In the genomic region with DNA sequence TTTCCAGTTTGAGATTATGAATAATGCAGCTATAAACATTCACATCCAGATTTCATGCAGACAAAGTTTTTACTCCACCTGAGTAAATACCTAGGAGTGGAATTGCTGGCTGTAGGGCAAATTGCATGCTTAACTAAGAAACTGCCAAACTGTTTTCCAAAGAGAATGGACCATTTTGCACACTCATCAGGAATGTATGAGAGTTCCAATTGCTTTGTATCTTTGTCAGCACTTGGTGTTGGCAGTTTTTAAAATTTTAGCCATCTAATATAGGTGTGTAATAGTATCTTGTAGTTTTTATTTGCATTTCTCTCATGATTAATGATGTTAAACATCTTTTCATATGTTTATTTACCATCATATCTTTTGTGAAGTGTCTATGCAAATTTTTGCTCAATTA, we compare ENCODE assay signal across 20 cellular contexts.
"Had no signal": no experiment of that assay in that cellular context is flagged by ENCODE, and none has a peak within 500 bp of the region (broad histone marks: within the 10 kb centered on the region; RNA-seq: fewer than 3 reads in every experiment).

No MANE protein-coding gene starts in this region.

- ATAC-seq: Panc1, SK-N-SH treated with all-trans-retinoic acid at 6 μM for 48 hours had no signal

- H3K27ac ChIP-seq: HL-60, KMS-11, RWPE1 had no signal

- H3K9ac ChIP-seq: KMS-11 had no signal

- H3K4me2 ChIP-seq: KMS-11 had no signal

- DNase-seq: Kasumi-1, MM.1S, NCI-H1092 treated with DMSO at 0.1 percent for 48 hours, NCI-H1436, NCI-H187, NCI-H2029, NCI-H2081 treated with DMSO at 0.1 percent for 48 hours, NCI-H2171, NCI-H226, NCI-H446, NCI-H510A, NCI-H524 treated with DMSO at 0.1 percent for 48 hours, NCI-H69, NCI-H774, SHP77 had no signal
